8 cellular contexts compared by ENCODE assay signal in genomic region chr4:52052475-52052780, GRCh38. TPM values are rescaled to one million over a fixed set of nuclear protein-coding genes. Genes with fewer than 3 reads are reported as not detected.
DNase-seq lines count a peak whose midpoint lies in the region; ATAC-seq and TF ChIP-seq lines count a peak whose summit lies in the region.

No MANE protein-coding gene starts in this region.

- CTCF ChIA-PET in activated naive CD4-positive, alpha-beta T cell treated with anti-CD3 and anti-CD28 coated beads for 36 hours (lab: Charles Lee), result interaction anchor here (0.7 kb wide), 1 partner anchor 1023 kb away, joined by 4 read pairs; no protein-coding TSS in a partner anchor
- CTCF ChIA-PET in activated naive CD4-positive, alpha-beta T cell treated with anti-CD3 and anti-CD28 coated beads, Interleukin-2, amount 10 ng/mL, durations not matched to agents 7 days and 5 days (lab: Charles Lee), result no interaction called here

- TF ChIP-seq CTCF in neural crest cell (conservative IDR thresholded peaks at IDR 0.05), result no peak

- WGBS in ectodermal cell, 2 experiments, result 30 to 34% methylated on average over 7 of the region's 7 CpGs

- peak; percentile 61 for ATAC-seq in HG03159 (IDR thresholded peaks at IDR 0.05; ENCODE audit: unreplicated experiment)

- H3K4me3 ChIP-seq in ectodermal cell (ENCODE audit: insufficient read depth, low read depth, low read length), result peak overlapping the region; percentile 68

- H3K27me3 ChIP-seq in ectodermal cell (ENCODE audit: control insufficient read depth, insufficient read depth, low read length, poor library complexity, severe bottlenecking), result peaks cover 30% of the 10 kb centered on the region

- no peaks in the 10 kb centered on the region for H3K36me3 Mint-ChIP-seq in activated naive CD4-positive, alpha-beta T cell treated with anti-CD3 and anti-CD28 coated beads for 36 hours (ENCODE audit: low read depth)
- no peaks in the 10 kb centered on the region for H3K36me3 Mint-ChIP-seq in activated naive CD4-positive, alpha-beta T cell treated with anti-CD3 and anti-CD28 coated beads, Interleukin-2, amount 10 ng/mL, durations not matched to agents 7 days and 5 days
- H3K36me3 Mint-ChIP-seq in neural crest cell (ENCODE audit: low read depth), result peaks cover 8% of the 10 kb centered on the region

- H3K4me1 Mint-ChIP-seq in activated naive CD4-positive, alpha-beta T cell treated with anti-CD3 and anti-CD28 coated beads for 36 hours (ENCODE audit: low read depth), result peaks cover 15% of the 10 kb centered on the region
- H3K4me1 Mint-ChIP-seq in activated naive CD4-positive, alpha-beta T cell treated with anti-CD3 and anti-CD28 coated beads, Interleukin-2, amount 10 ng/mL, durations not matched to agents 7 days and 5 days, result peaks cover 15% of the 10 kb centered on the region
- peaks cover 13% of the 10 kb centered on the region for H3K4me1 Mint-ChIP-seq in neural crest cell

- H3K4me3 Mint-ChIP-seq in activated naive CD4-positive, alpha-beta T cell treated with anti-CD3 and anti-CD28 coated beads for 36 hours, result peak overlapping the region; percentile 32
- no peak overlapping the region for H3K4me3 Mint-ChIP-seq in activated naive CD4-positive, alpha-beta T cell treated with anti-CD3 and anti-CD28 coated beads, Interleukin-2, amount 10 ng/mL, durations not matched to agents 7 days and 5 days
- H3K4me3 Mint-ChIP-seq in neural crest cell, result peak overlapping the region; percentile 96

- H3K9me3 Mint-ChIP-seq in activated naive CD4-positive, alpha-beta T cell treated with anti-CD3 and anti-CD28 coated beads for 36 hours, result no peaks in the 10 kb centered on the region
- no peaks in the 10 kb centered on the region for H3K9me3 Mint-ChIP-seq in activated naive CD4-positive, alpha-beta T cell treated with anti-CD3 and anti-CD28 coated beads, Interleukin-2, amount 10 ng/mL, durations not matched to agents 7 days and 5 days
- peaks cover 2% of the 10 kb centered on the region for H3K9me3 Mint-ChIP-seq in neural crest cell

- H3K4me1 ChIP-seq in ectodermal cell (ENCODE audit: control insufficient read depth, insufficient read depth, low read length), result peaks cover 7% of the 10 kb centered on the region

- no peak for DNase-seq in activated naive CD4-positive, alpha-beta T cell treated with anti-CD3 and anti-CD28 coated beads for 36 hours
- DNase-seq in activated naive CD4-positive, alpha-beta T cell treated with anti-CD3 and anti-CD28 coated beads, Interleukin-2, amount 10 ng/mL, durations not matched to agents 7 days and 5 days, result no peak
- DNase-seq in neural crest cell (ENCODE audit: low read depth, low spot score), result no peak
- no peak for DNase-seq in NCI-H1092 (lab: John Stamatoyannopoulos, UW)
- no peak for DNase-seq in HT-29 (ENCODE audit: low spot score)
- no peak for DNase-seq in DMS114 treated with DMSO at 0.1 percent for 48 hours (lab: John Stamatoyannopoulos, UW; ENCODE audit: unreplicated experiment)

- H3K27me3 Mint-ChIP-seq in activated naive CD4-positive, alpha-beta T cell treated with anti-CD3 and anti-CD28 coated beads for 36 hours (ENCODE audit: low read depth), result peaks cover 64% of the 10 kb centered on the region
- peaks cover 67% of the 10 kb centered on the region for H3K27me3 Mint-ChIP-seq in activated naive CD4-positive, alpha-beta T cell treated with anti-CD3 and anti-CD28 coated beads, Interleukin-2, amount 10 ng/mL, durations not matched to agents 7 days and 5 days
- peaks cover 49% of the 10 kb centered on the region for H3K27me3 Mint-ChIP-seq in neural crest cell (ENCODE audit: low read depth)

- H3K9me3 ChIP-seq in ectodermal cell (ENCODE audit: control insufficient read depth, low read length), result no peaks in the 10 kb centered on the region

- H3K27ac Mint-ChIP-seq in activated naive CD4-positive, alpha-beta T cell treated with anti-CD3 and anti-CD28 coated beads for 36 hours, result no peak overlapping the region
- no peak overlapping the region for H3K27ac Mint-ChIP-seq in activated naive CD4-positive, alpha-beta T cell treated with anti-CD3 and anti-CD28 coated beads, Interleukin-2, amount 10 ng/mL, durations not matched to agents 7 days and 5 days
- no peak overlapping the region for H3K27ac Mint-ChIP-seq in neural crest cell (ENCODE audit: unreplicated experiment)

- H3K27ac ChIP-seq in ectodermal cell (ENCODE audit: insufficient read depth, low read depth, low read length, poor library complexity, severe bottlenecking), result no peak overlapping the region

- intact Hi-C loops in activated naive CD4-positive, alpha-beta T cell treated with anti-CD3 and anti-CD28 coated beads for 36 hours (cut with micrococcal nuclease), result no loop called here

- H3K36me3 ChIP-seq in ectodermal cell (ENCODE audit: control insufficient read depth, insufficient read depth, low read length), result no peaks in the 10 kb centered on the region

RNA-seq across cellular contexts. Expression of gene SPATA18, which starts 1.3 kb away (rescaled TPM):
- total RNA-seq in activated naive CD4-positive, alpha-beta T cell treated with anti-CD3 and anti-CD28 coated beads for 36 hours, result under 1 TPM in 1 of 2 experiments, not detected in 1; 0.40 TPM
- 4.0 TPM for polyA plus RNA-seq in ectodermal cell (2013, experiment 1 of 4)
- 5.7 TPM for polyA plus RNA-seq in ectodermal cell (2013, experiment 2 of 4)
- polyA plus RNA-seq in ectodermal cell (2013, experiment 3 of 4), result 2.9 TPM
- 4.3 TPM for polyA plus RNA-seq in ectodermal cell (2013, experiment 4 of 4)
- 3.0 and 5.4 TPM in 2 replicates for total RNA-seq in neural crest cell
- 0.10 TPM in 1 of 2 replicates, not detected in the other for total RNA-seq in HT-29 (2014; rRNA removed; shearing (Covaris generic))

RNA-seq across cellular contexts. Expression of gene SGCB, which starts 14.3 kb away (rescaled TPM):
- total RNA-seq in activated naive CD4-positive, alpha-beta T cell treated with anti-CD3 and anti-CD28 coated beads for 36 hours, result 1 to 10 TPM; 7.9 to 8.5 TPM
- polyA plus RNA-seq in ectodermal cell (2013, experiment 1 of 4), result 51.9 TPM
- 66.0 TPM for polyA plus RNA-seq in ectodermal cell (2013, experiment 2 of 4)
- 48.8 TPM for polyA plus RNA-seq in ectodermal cell (2013, experiment 3 of 4)
- polyA plus RNA-seq in ectodermal cell (2013, experiment 4 of 4), result 60.4 TPM
- 29.9 and 32.9 TPM in 2 replicates for total RNA-seq in neural crest cell
- 1.7 and 1.9 TPM in 2 replicates for total RNA-seq in HT-29 (2014; rRNA removed; shearing (Covaris generic))

RNA-seq across cellular contexts. Expression of gene LRRC66, which starts 32.3 kb away (rescaled TPM):
- not detected for total RNA-seq in activated naive CD4-positive, alpha-beta T cell treated with anti-CD3 and anti-CD28 coated beads for 36 hours
- polyA plus RNA-seq in ectodermal cell (2013, experiment 1 of 4), result 0.61 TPM
- polyA plus RNA-seq in ectodermal cell (2013, experiment 2 of 4), result 0.57 TPM
- 0.27 TPM for polyA plus RNA-seq in ectodermal cell (2013, experiment 3 of 4)
- polyA plus RNA-seq in ectodermal cell (2013, experiment 4 of 4), result 0.36 TPM
- total RNA-seq in neural crest cell, result 0.33 and 0.34 TPM in 2 replicates
- 1.5 TPM in 2 replicates for total RNA-seq in HT-29 (2014; rRNA removed; shearing (Covaris generic))
